ENCODE assay signal across 11 cellular contexts in genomic region chr5:157543825-157544622, GRCh38. TPM values are rescaled to one million over a fixed set of nuclear protein-coding genes. Genes with fewer than 3 reads are reported as not detected.
DNase-seq lines count a peak whose midpoint lies in the region; ATAC-seq, FAIRE-seq and TF ChIP-seq lines count a peak whose summit lies in the region.
"Had no signal": no experiment of that assay in that cellular context is flagged by ENCODE, and none has a peak within 500 bp of the region (broad histone marks: within the 10 kb centered on the region; RNA-seq: fewer than 3 reads in every experiment).

No MANE protein-coding gene starts in this region.

- peaks cover 37% of the 10 kb centered on the region for H3K79me2 ChIP-seq in GM12878 (ENCODE audit: control insufficient read depth, insufficient read depth, low read length)

- no peak overlapping the region for H2AFZ ChIP-seq in GM12878 (ENCODE audit: control insufficient read depth, low read depth, low read length)

- CTCF ChIA-PET in GM12878 (lab: Yijun Ruan, JAX): interaction anchor here (0.7 kb wide), 1 partner anchor 175 kb away, joined by 3 read pairs; no protein-coding TSS in a partner anchor
- CTCF ChIA-PET in A673 (lab: Charles Lee): no interaction called here

- in situ Hi-C loops in GM12878 (cut with MboI): no loop called here
- in situ Hi-C loops in HAP-1 (cut with MboI; ENCODE audit: low sequenced_read_pairs): no loop called here

- H3K27me3 ChIP-seq in GM12878 (replicated peaks in 1 of 2; ENCODE audit: control insufficient read depth in 2 of 2, insufficient read depth in 2 of 2, low read length in 1 of 2): no peaks in the 10 kb centered on the region
- H3K27me3 ChIP-seq in muscle layer of duodenum (ENCODE audit: low read depth, low read length): no peaks in the 10 kb centered on the region
- no peaks in the 10 kb centered on the region for H3K27me3 ChIP-seq in HAP-1 (ENCODE audit: low read depth)
- no peaks in the 10 kb centered on the region for H3K27me3 ChIP-seq in A673 (replicated peaks; ENCODE audit: insufficient read depth, low read depth, low read length, poor library complexity)

- peaks cover 64% of the 10 kb centered on the region for H3K4me1 ChIP-seq in GM12878 (ENCODE audit: control insufficient read depth, insufficient read depth, low read length)
- peaks cover 29 to 61% of the 10 kb centered on the region in 2 donors for H3K4me1 ChIP-seq in muscle layer of duodenum (ENCODE audit: control insufficient read depth in 1 of 2, insufficient read depth in 2 of 2, low read length in 2 of 2)
- H3K4me1 ChIP-seq in HAP-1: no peaks in the 10 kb centered on the region
- no peaks in the 10 kb centered on the region for H3K4me1 ChIP-seq in A673 (ENCODE audit: insufficient read depth, low read length, poor library complexity, severe bottlenecking)

- no peak for TF ChIP-seq POLR2A in GM12878 (IDR thresholded peaks at IDR 0.05; ENCODE audit: low read depth, low read length)

- 0 out of 2 replicates have a peak, but pooled peaks cover 2% of the 10 kb centered on the region for H4K20me1 ChIP-seq in GM12878 (ENCODE audit: control insufficient read depth, insufficient read depth)

- FAIRE-seq in GM19239 (lab: Jason Lieb, UNC) (peak; percentile 51), GM12878 (lab: Jason Lieb, UNC) (no peak)
- FAIRE-seq: G401.6 had no signal

- SMC1A ChIA-PET in GM12878 (lab: Charles Lee; ENCODE audit: uncharacterized antibody, unreplicated experiment): interaction anchor here (0.9 to 1.2 kb wide), 4 partner anchors 11 to 100 kb away, joined by 3 read pairs; no protein-coding TSS in a partner anchor

- intact Hi-C loops in GM12878 (cut with micrococcal nuclease; ENCODE audit: unreplicated experiment): no loop called here
- intact Hi-C loops in A673 (cut with micrococcal nuclease; ENCODE audit: unreplicated experiment): no loop called here

- DNase-seq in AG20443 (ENCODE audit: low spot score) (peak; percentile 38), GM19239 (ENCODE audit: insufficient read length, low spot score) (no peak), GM12878 (ENCODE audit: low read depth, low spot score) (no peak), HAP-1 (ENCODE audit: low spot score in 2 of 2) (no peak), inferior parietal cortex (ENCODE audit: extremely low spot score) (no peak), A673 (ENCODE audit: low spot score) (no peak), NCI-H510A treated with DMSO at 0.1 percent for 48 hours (lab: John Stamatoyannopoulos, UW) (no peak)
- DNase-seq: NCI-H1048 had no signal

- TF ChIP-seq EP300 in GM12878 (IDR thresholded peaks at IDR 0.05; ENCODE audit: borderline replicate concordance in 1 of 2, control insufficient read depth in 1 of 2, low read depth in 2 of 2, low read length in 2 of 2): no peak

- H3K27ac ChIP-seq in GM12878 (ENCODE audit: control insufficient read depth, insufficient read depth) (no peak overlapping the region), muscle layer of duodenum (ENCODE audit: low read length) (peak overlapping the region; percentile 93), A673 (ENCODE audit: low read depth, low read length, poor library complexity, severe bottlenecking) (no peak overlapping the region)
- H3K27ac ChIP-seq: SK-N-MC had no signal

- TF ChIP-seq RAD21 in GM12878 (IDR thresholded peaks at IDR 0.05; ENCODE audit: insufficient read depth, low read depth, low read length): no peak

- no peaks in the 10 kb centered on the region for H3K9me3 ChIP-seq in GM12878 (replicated peaks; ENCODE audit: control insufficient read depth, insufficient read depth, low read length)
- H3K9me3 ChIP-seq in muscle layer of duodenum (ENCODE audit: control insufficient read depth in 1 of 2, low read length in 2 of 2): no peaks in the 10 kb centered on the region
- H3K9me3 ChIP-seq in HAP-1: no peaks in the 10 kb centered on the region
- H3K9me3 ChIP-seq in A673 (ENCODE audit: low read depth, low read length, poor library complexity, severe bottlenecking): no peaks in the 10 kb centered on the region

- WGBS in GM12878 (ENCODE audit: insufficient coverage, insufficient replicate concordance, low lambda C conversion rate, missing lambda C conversion rate): 78% methylated on average over 10 of the region's 10 CpGs

- no peak for ATAC-seq in GM12878

- peak overlapping the region; percentile 32; the same call in 1 of the 2 replicates for H3K4me2 ChIP-seq in GM12878 (ENCODE audit: control insufficient read depth, insufficient read depth)

- BruUV-seq in GM12878 (replicated peaks; lab: Mats Ljungman, UMichigan): no TSS peak
- no TSS peak for BruUV-seq in A673 (replicated peaks; lab: Mats Ljungman, UMichigan)

- RAD21 ChIA-PET in GM12878 (lab: Charles Lee; ENCODE audit: unreplicated experiment): no interaction called here

- TF ChIP-seq CTCF in GM12878 (IDR thresholded peaks at IDR 0.05 in 2 of 3, conservative IDR thresholded peaks at IDR 0.05 in 1 of 3; ENCODE audit: control insufficient read depth in 2 of 3, extremely low read depth in 1 of 3, insufficient read depth in 1 of 3, low read depth in 3 of 3, low read length in 3 of 3) (no peak), A673 (conservative IDR thresholded peaks at IDR 0.05; ENCODE audit: low read depth, low read length) (no peak)

- H3K9ac ChIP-seq in GM12878 (ENCODE audit: control insufficient read depth, insufficient read depth, low read length): no peak overlapping the region

- H3K36me3 ChIP-seq in GM12878 (ENCODE audit: control insufficient read depth in 2 of 2, insufficient read depth in 2 of 2, low read length in 1 of 2) (peaks cover 0 to 3% of the 10 kb centered on the region in 2 experiments; a peak in 2 of 4 replicates), muscle layer of duodenum (ENCODE audit: control insufficient read depth in 1 of 2, insufficient read depth in 2 of 2, low read length in 2 of 2) (no peaks in the 10 kb centered on the region), HAP-1 (replicated peaks) (no peaks in the 10 kb centered on the region), A673 (ENCODE audit: insufficient read depth, low read length, poor library complexity, severe bottlenecking) (no peaks in the 10 kb centered on the region)

- POLR2A ChIA-PET in GM12878 (lab: Charles Lee) (interaction anchor here (0.7 to 1.2 kb wide), 2 partner anchors 84 to 122 kb away, joined by 3 read pairs; partner anchors contain the start of gene NIPAL4), A673 (lab: Charles Lee; ENCODE audit: low non-redundant PET) (no interaction called here)

- no peak overlapping the region for H3K4me3 ChIP-seq in GM12878
- H3K4me3 ChIP-seq in muscle layer of duodenum (ENCODE audit: low read depth in 1 of 2, low read length in 2 of 2): no peak overlapping the region
- H3K4me3 ChIP-seq in HAP-1: no peak overlapping the region
- no peak overlapping the region for H3K4me3 ChIP-seq in A673 (ENCODE audit: low read depth, low read length, poor library complexity, severe bottlenecking)
- H3K4me3 ChIP-seq: SK-N-MC had no signal

TF ChIP-seq in GM12878, 131 proteins besides CTCF, POLR2A, EP300 and RAD21:
- TF ChIP-seq BMI1 (IDR thresholded peaks at IDR 0.05; ENCODE audit: borderline replicate concordance) (no peak), TCF3 (IDR thresholded peaks at IDR 0.05; ENCODE audit: borderline replicate concordance, insufficient read depth, low read depth, low read length) (no peak), HCFC1 (IDR thresholded peaks at IDR 0.05; ENCODE audit: low read length) (no peak), CHD2 (IDR thresholded peaks at IDR 0.05; ENCODE audit: borderline replicate concordance, low read depth, low read length) (no peak), NR2C2 (IDR thresholded peaks at IDR 0.05; ENCODE audit: borderline replicate concordance, control insufficient read depth, insufficient read length, low read depth) (no peak), ATF3 (IDR thresholded peaks at IDR 0.05; ENCODE audit: borderline replicate concordance, extremely low read depth, low read depth, low read length) (no peak), SUPT20H (IDR thresholded peaks at IDR 0.05; ENCODE audit: borderline replicate concordance, control insufficient read depth, low read depth, low read length) (no peak)

RNA-seq across cellular contexts. Expression of gene ADAM19, which starts 31.6 kb away (rescaled TPM):
- total RNA-seq in GM12878 (2013; cell fraction: nucleolus; rRNA removed): 86.7 and 95.1 TPM in 2 replicates
- total RNA-seq in GM12878 (2014; rRNA removed): 47.0 and 50.9 TPM in 2 replicates
- 33.5 and 37.1 TPM in 2 replicates for total RNA-seq in GM12878 (2014; rRNA removed; fragmentation: Illumina TruSeq; extraction: Trizol)
- 87.3 and 92.8 TPM in 2 replicates for total RNA-seq in GM12878 (2021)
- polyA plus RNA-seq in GM12878 (2011; ENCODE audit: low read depth): 9.4 TPM
- polyA plus RNA-seq in GM12878 (2011; rRNA removed): 19.3 and 26.1 TPM in 2 replicates
- 21.6 and 23.2 TPM in 2 replicates for polyA plus RNA-seq in GM12878 (2011; cell fraction: cytosol; rRNA removed)
- polyA plus RNA-seq in GM12878 (2011; cell fraction: nucleus; rRNA removed): 37.3 and 40.3 TPM in 2 replicates
- polyA plus RNA-seq in GM12878 (2012): 13.1 and 18.1 TPM in 2 replicates
- 40.6 and 48.5 TPM in 2 replicates for polyA plus RNA-seq in GM12878 (2014; fragmentation: Illumina TruSeq; extraction: Trizol)
- polyA plus RNA-seq in GM12878 (2014; fragmentation: Nextera tagmentation; extraction: Ambion mirVana): 10 to 100 TPM; 16.0 to 24.4 TPM
- 40.9 and 43.0 TPM in 2 replicates for polyA plus RNA-seq in GM12878 (2014; rRNA removed)
- polyA plus RNA-seq in GM12878 (2016; fragmentation: Nextera tagmentation; extraction: Ambion mirVana): 10 to 100 TPM; 52.4 to 59.3 TPM
- polyA minus RNA-seq in GM12878 (2011; rRNA and poly(A)+ RNA removed): 52.0 and 66.1 TPM in 2 replicates
- polyA minus RNA-seq in GM12878 (2011; cell fraction: cytosol; rRNA and poly(A)+ RNA removed): 23.7 and 28.1 TPM in 2 replicates
- 20.6 and 36.1 TPM in 2 replicates for polyA minus RNA-seq in GM12878 (2011; cell fraction: nucleus; rRNA and poly(A)+ RNA removed)
- total RNA-seq in A673 (2021): 1.7 and 2.3 TPM in 2 replicates

Comparison
In these comparisons a context has a peak if more than half of its experiments do, and no peak if none do; other contexts are left out.
1. RNA of gene ADAM19, which starts 31.6 kb away (total RNA-seq): 33.5 to 95.1 TPM in GM12878; 1.7 to 2.3 TPM in A673; every median in the first group is over 10 times any median in the second.